In genomic region chr15:73962409-73962808, GRCh38 we compare ENCODE assay signal across 23 cellular contexts.
"Had no signal": no experiment of that assay in that cellular context is flagged by ENCODE, and none has a peak within 500 bp of the region (broad histone marks: within the 10 kb centered on the region; RNA-seq: fewer than 3 reads in every experiment).

No MANE protein-coding gene starts in this region.

- H3K27me3 Mint-ChIP-seq: activated naive CD8-positive, alpha-beta T cell treated with anti-CD3 and anti-CD28 coated beads, Interleukin-2, amount 10 ng/mL, durations not matched to agents 7 days and 5 days had no signal

- H3K4me3 ChIP-seq: adrenal gland had no signal

- H3K4me3 Mint-ChIP-seq: activated CD8-positive, alpha-beta T cell treated with anti-CD3 and anti-CD28 coated beads, Interleukin-2, amount 10 ng/mL, durations not matched to agents 7 days and 5 days; activated naive CD8-positive, alpha-beta T cell treated with anti-CD3 and anti-CD28 coated beads, Interleukin-2, amount 10 ng/mL, durations not matched to agents 7 days and 5 days; IgD-negative memory B cell; T-helper 1 cell treated with Interleukin-12 subunit alpha and Interleukin-12 subunit beta and Interleukin-4 antibody, amounts not matched to agents 30 μg/mL and 1 μg/mL, for 36 hours; WTC11 had no signal

- H3K9me3 ChIP-seq: adrenal gland had no signal

- DNase-seq: activated CD4-positive, alpha-beta T cell treated with anti-CD3 and anti-CD28 coated beads for 48 hours; activated CD4-positive, alpha-beta T cell treated with anti-CD3 and anti-CD28 coated beads, Interleukin-2, amount 50 U/mL, for 4 hours; activated CD4-positive, CD25-positive, alpha-beta regulatory T cell treated with anti-CD3 and anti-CD28 coated beads, Interleukin-2, amount 50 U/mL, for 72 hours; activated CD8-positive, alpha-beta memory T cell treated with anti-CD3 and anti-CD28 coated beads, Interleukin-2, amount 50 U/mL, for 48 hours; activated CD8-positive, alpha-beta T cell treated with anti-CD3 and anti-CD28 coated beads, Interleukin-2, amount 10 ng/mL, durations not matched to agents 7 days and 5 days; activated gamma-delta T cell treated with Interleukin-2 at 50 U/mL for 16 hours; activated naive CD4-positive, alpha-beta T cell treated with anti-CD3 and anti-CD28 coated beads, Interleukin-2, amount 50 U/mL, for 16 hours; activated naive CD8-positive, alpha-beta T cell treated with anti-CD3 and anti-CD28 coated beads, Interleukin-2, amount 10 ng/mL, durations not matched to agents 7 days and 5 days; activated T-cell treated with anti-CD3 and anti-CD28 coated beads, Interleukin-2, amount 50 U/mL, for 1 hour; anterior cingulate cortex; cerebellar nuclear complex; KG1; NCI-H1092; NCI-H1417; NCI-H1930; NCI-H345; NCI-H524; PC-3; SIG-M5 had no signal

- H3K27me3 ChIP-seq: adrenal gland had no signal

- H3K27ac Mint-ChIP-seq: activated CD8-positive, alpha-beta T cell treated with anti-CD3 and anti-CD28 coated beads, Interleukin-2, amount 10 ng/mL, durations not matched to agents 7 days and 5 days; activated naive CD8-positive, alpha-beta T cell treated with anti-CD3 and anti-CD28 coated beads, Interleukin-2, amount 10 ng/mL, durations not matched to agents 7 days and 5 days; IgD-negative memory B cell; T-helper 1 cell treated with Interleukin-12 subunit alpha and Interleukin-12 subunit beta and Interleukin-4 antibody, amounts not matched to agents 30 μg/mL and 1 μg/mL, for 36 hours; WTC11 had no signal

- H3K27ac ChIP-seq: adrenal gland had no signal

- H3K9me3 Mint-ChIP-seq: activated naive CD8-positive, alpha-beta T cell treated with anti-CD3 and anti-CD28 coated beads, Interleukin-2, amount 10 ng/mL, durations not matched to agents 7 days and 5 days; IgD-negative memory B cell; T-helper 1 cell treated with Interleukin-12 subunit alpha and Interleukin-12 subunit beta and Interleukin-4 antibody, amounts not matched to agents 30 μg/mL and 1 μg/mL, for 36 hours; WTC11 had no signal

- H3K36me3 Mint-ChIP-seq: activated naive CD8-positive, alpha-beta T cell treated with anti-CD3 and anti-CD28 coated beads, Interleukin-2, amount 10 ng/mL, durations not matched to agents 7 days and 5 days; IgD-negative memory B cell; WTC11 had no signal

- ATAC-seq: activated CD8-positive, alpha-beta T cell treated with anti-CD3 and anti-CD28 coated beads, Interleukin-2, amount 10 ng/mL, durations not matched to agents 7 days and 5 days; PC-3; WTC11 had no signal

- H3K36me3 ChIP-seq: adrenal gland had no signal
